ENCODE assay signal across 10 cellular contexts in genomic region chr2:66555511-66556324, GRCh38.
A peak's percentile ranks its signal among the peaks of the same experiment; 100 is the strongest.
DNase-seq lines count a peak whose midpoint lies in the region; ATAC-seq and TF ChIP-seq lines count a peak whose summit lies in the region.
"Had no signal": no experiment of that assay in that cellular context is flagged by ENCODE, and none has a peak within 500 bp of the region (broad histone marks: within the 10 kb centered on the region; RNA-seq: fewer than 3 reads in every experiment).

No MANE protein-coding gene starts in this region.

- no peaks in the 10 kb centered on the region for H3K36me3 Mint-ChIP-seq in activated CD8-positive, alpha-beta T cell treated with anti-CD3 and anti-CD28 coated beads for 36 hours (ENCODE audit: low read depth)
- no peaks in the 10 kb centered on the region for H3K36me3 Mint-ChIP-seq in T-helper 2 cell treated with Interferon-gamma antibody and Interleukin-4, amounts not matched to agents 5 μg/mL and 100 μg/mL, for 36 hours (ENCODE audit: low read depth)

- H3K9me3 ChIP-seq in SK-N-MC (ENCODE audit: low read depth, low read length): no peaks in the 10 kb centered on the region
- no peaks in the 10 kb centered on the region for H3K9me3 ChIP-seq in heart left ventricle

- CTCF ChIA-PET in activated CD8-positive, alpha-beta T cell treated with anti-CD3 and anti-CD28 coated beads for 36 hours (lab: Charles Lee): no interaction called here

- no peak overlapping the region for H3K27ac Mint-ChIP-seq in activated CD8-positive, alpha-beta T cell treated with anti-CD3 and anti-CD28 coated beads for 36 hours
- H3K27ac Mint-ChIP-seq in T-helper 2 cell treated with Interferon-gamma antibody and Interleukin-4, amounts not matched to agents 5 μg/mL and 100 μg/mL, for 36 hours: no peak overlapping the region
- H3K27ac Mint-ChIP-seq: T-helper 17 cell had no signal

- H3K4me1 ChIP-seq in heart left ventricle: peaks cover 0 to 25% (median 8%) of the 10 kb centered on the region in 12 donors

- 5 to 8% (median 6%) methylated on average over 13 of the region's 13 CpGs for WGBS in heart left ventricle, 4 donors

- TF ChIP-seq CTCF in heart left ventricle (IDR thresholded peaks at IDR 0.05): no peak
- TF ChIP-seq CTCF in retinal pigment epithelial cell (conservative IDR thresholded peaks at IDR 0.05; ENCODE audit: low read depth, low read length): no peak
- TF ChIP-seq CTCF in activated CD8-positive, alpha-beta T cell treated with anti-CD3 and anti-CD28 coated beads for 36 hours (IDR thresholded peaks at IDR 0.05): no peak

- H3K27ac ChIP-seq in SK-N-MC (peak overlapping the region; percentile 84), heart left ventricle (peak overlapping the region in 11 of 12 donors; percentile 18 to 84 (median 75))
- H3K27ac ChIP-seq: KMS-11 had no signal

- no peak overlapping the region for H3K9ac ChIP-seq in SK-N-MC (ENCODE audit: insufficient read length)
- H3K9ac ChIP-seq: KMS-11 had no signal

- no peak for TF ChIP-seq POLR2A in heart left ventricle (IDR thresholded peaks at IDR 0.05)

- H3K4me3 ChIP-seq in SK-N-MC (no peak overlapping the region), heart left ventricle (peak overlapping the region in 11 of 12 donors; percentile 12 to 52 (median 44)), retinal pigment epithelial cell (ENCODE audit: low read length) (peak overlapping the region; percentile 44)

- ATAC-seq in heart left ventricle: peak; percentile 65 to 74 (median 71)
- ATAC-seq in activated CD8-positive, alpha-beta T cell treated with anti-CD3 and anti-CD28 coated beads for 36 hours: no peak
- ATAC-seq: T-helper 17 cell had no signal

- DNase-seq in GF-D8 (lab: John Stamatoyannopoulos, UW) (peak; percentile 30), SK-N-MC (ENCODE audit: low read depth, low spot score) (no peak), heart left ventricle (peak in 3 of 5 donors; percentile 16 to 46 (median 21)), retinal pigment epithelial cell (ENCODE audit: low read depth) (no peak), islet precursor cell (no peak), DMS114 treated with DMSO at 0.1 percent for 48 hours (lab: John Stamatoyannopoulos, UW; ENCODE audit: unreplicated experiment) (no peak)
- no peak for DNase-seq in activated CD8-positive, alpha-beta T cell treated with anti-CD3 and anti-CD28 coated beads for 36 hours
- DNase-seq in T-helper 2 cell treated with Interferon-gamma antibody and Interleukin-4, amounts not matched to agents 5 μg/mL and 100 μg/mL, for 36 hours (ENCODE audit: low spot score): no peak
- DNase-seq: T-helper 17 cell had no signal

- H3K27me3 ChIP-seq in heart left ventricle: no peaks in the 10 kb centered on the region

- H3K4me1 Mint-ChIP-seq in activated CD8-positive, alpha-beta T cell treated with anti-CD3 and anti-CD28 coated beads for 36 hours (ENCODE audit: low read depth): no peaks in the 10 kb centered on the region
- no peaks in the 10 kb centered on the region for H3K4me1 Mint-ChIP-seq in T-helper 2 cell treated with Interferon-gamma antibody and Interleukin-4, amounts not matched to agents 5 μg/mL and 100 μg/mL, for 36 hours (ENCODE audit: low read depth)
- H3K4me1 Mint-ChIP-seq: T-helper 17 cell had no signal

- intact Hi-C loops in heart left ventricle (cut with DNase I): loop anchor here in 2 of 10 donors (5.0 kb wide), 2 partner anchors 118 to 123 kb away; partner anchors contain the start of gene MEIS1 (in 1 of the 2)
- intact Hi-C loops in activated CD8-positive, alpha-beta T cell treated with anti-CD3 and anti-CD28 coated beads for 36 hours (cut with micrococcal nuclease): no loop called here

- peaks cover 3% of the 10 kb centered on the region for H3K27me3 Mint-ChIP-seq in activated CD8-positive, alpha-beta T cell treated with anti-CD3 and anti-CD28 coated beads for 36 hours
- no peaks in the 10 kb centered on the region for H3K27me3 Mint-ChIP-seq in T-helper 2 cell treated with Interferon-gamma antibody and Interleukin-4, amounts not matched to agents 5 μg/mL and 100 μg/mL, for 36 hours (ENCODE audit: low read depth)

- H3K36me3 ChIP-seq in SK-N-MC (ENCODE audit: insufficient read depth, low read length) (peaks cover 92% of the 10 kb centered on the region), heart left ventricle (peaks cover 0 to 4% (median 0%) of the 10 kb centered on the region in 9 donors)

- no peaks in the 10 kb centered on the region for H3K9me3 Mint-ChIP-seq in activated CD8-positive, alpha-beta T cell treated with anti-CD3 and anti-CD28 coated beads for 36 hours
- no peaks in the 10 kb centered on the region for H3K9me3 Mint-ChIP-seq in T-helper 2 cell treated with Interferon-gamma antibody and Interleukin-4, amounts not matched to agents 5 μg/mL and 100 μg/mL, for 36 hours

- POLR2A ChIA-PET in activated CD8-positive, alpha-beta T cell treated with anti-CD3 and anti-CD28 coated beads for 36 hours (lab: Charles Lee): no interaction called here

- no peak overlapping the region for H3K4me3 Mint-ChIP-seq in activated CD8-positive, alpha-beta T cell treated with anti-CD3 and anti-CD28 coated beads for 36 hours
- H3K4me3 Mint-ChIP-seq in T-helper 2 cell treated with Interferon-gamma antibody and Interleukin-4, amounts not matched to agents 5 μg/mL and 100 μg/mL, for 36 hours: no peak overlapping the region
- H3K4me3 Mint-ChIP-seq: T-helper 17 cell had no signal

Comparison
In these comparisons a context has a peak if more than half of its experiments do, and no peak if none do; other contexts are left out.
1. DNase-seq: peak in GF-D8 (single experiment) and heart left ventricle (3 of 5); none in SK-N-MC (single experiment), retinal pigment epithelial cell (single experiment), activated CD8-positive, alpha-beta T cell treated with anti-CD3 and anti-CD28 coated beads for 36 hours (single experiment), islet precursor cell (single experiment), DMS114 treated with DMSO at 0.1 percent for 48 hours (single experiment) and T-helper 2 cell treated with Interferon-gamma antibody and Interleukin-4, amounts not matched to agents 5 μg/mL and 100 μg/mL, for 36 hours (single experiment).